In genomic region chr11:132908017-132908810, GRCh38 we compare ENCODE assay signal across 31 cellular contexts.
"Had no signal": no experiment of that assay in that cellular context is flagged by ENCODE, and none has a peak within 500 bp of the region (broad histone marks: within the 10 kb centered on the region; RNA-seq: fewer than 3 reads in every experiment).

No MANE protein-coding gene starts in this region.

- H3K27ac ChIP-seq: ascending aorta, breast epithelium, epithelial cell of prostate had no signal

- H3K27me3 Mint-ChIP-seq: activated CD4-positive, alpha-beta memory T cell treated with anti-CD3 and anti-CD28 coated beads for 36 hours; activated CD4-positive, alpha-beta T cell treated with anti-CD3 and anti-CD28 coated beads, Interleukin-2, amount 10 ng/mL, durations not matched to agents 24 days and 14 days; activated CD8-positive, alpha-beta memory T cell treated with anti-CD3 and anti-CD28 coated beads, Interleukin-2, amount 10 ng/mL, durations not matched to agents 7 days and 5 days; activated naive CD8-positive, alpha-beta T cell treated with anti-CD3 and anti-CD28 coated beads, Interleukin-2, amount 10 ng/mL, durations not matched to agents 7 days and 5 days; central memory CD8-positive, alpha-beta T cell had no signal

- H3K4me3 ChIP-seq: ascending aorta, breast epithelium had no signal

- H3K36me3 ChIP-seq: ascending aorta, breast epithelium had no signal

- H3K27ac Mint-ChIP-seq: activated CD4-positive, alpha-beta memory T cell treated with anti-CD3 and anti-CD28 coated beads for 36 hours; activated CD4-positive, alpha-beta T cell treated with anti-CD3 and anti-CD28 coated beads for 36 hours; activated CD4-positive, alpha-beta T cell treated with anti-CD3 and anti-CD28 coated beads, Interleukin-2, amount 10 ng/mL, durations not matched to agents 24 days and 14 days; activated CD8-positive, alpha-beta memory T cell treated with anti-CD3 and anti-CD28 coated beads, Interleukin-2, amount 10 ng/mL, durations not matched to agents 7 days and 5 days; activated CD8-positive, alpha-beta T cell treated with anti-CD3 and anti-CD28 coated beads, Interleukin-2, amount 10 ng/mL, durations not matched to agents 7 days and 5 days; activated naive CD4-positive, alpha-beta T cell treated with anti-CD3 and anti-CD28 coated beads for 36 hours; activated naive CD4-positive, alpha-beta T cell treated with anti-CD3 and anti-CD28 coated beads, Interleukin-2, amount 50 U/mL, for 72 hours; activated naive CD8-positive, alpha-beta T cell treated with anti-CD3 and anti-CD28 coated beads, Interleukin-2, amount 10 ng/mL, durations not matched to agents 7 days and 5 days; activated T-helper 1 cell treated with anti-CD3 and anti-CD28 coated beads, Interleukin-12 subunit alpha, Interleukin-12 subunit beta, Interleukin-2, Interleukin-4 antibody, amounts not matched to agents 30 ng/mL and 10 ng/mL and 1 ng/mL, durations not matched to agents 14 hours and 24 hours and 36 hours; activated T-helper 2 cell treated with anti-CD3 and anti-CD28 coated beads, Interferon-gamma antibody, Interleukin-2, Interleukin-4, amounts not matched to agents 10 μg/mL and 5 μg/mL and 100 μg/mL, durations not matched to agents 14 hours and 24 hours and 36 hours had no signal

- H3K9me3 Mint-ChIP-seq: activated naive CD4-positive, alpha-beta T cell treated with anti-CD3 and anti-CD28 coated beads for 36 hours; activated naive CD4-positive, alpha-beta T cell treated with anti-CD3 and anti-CD28 coated beads, Interleukin-2, amount 50 U/mL, for 72 hours; activated naive CD8-positive, alpha-beta T cell treated with anti-CD3 and anti-CD28 coated beads, Interleukin-2, amount 10 ng/mL, durations not matched to agents 7 days and 5 days; activated T-helper 1 cell treated with anti-CD3 and anti-CD28 coated beads, Interleukin-12 subunit alpha, Interleukin-12 subunit beta, Interleukin-2, Interleukin-4 antibody, amounts not matched to agents 30 ng/mL and 10 ng/mL and 1 ng/mL, durations not matched to agents 14 hours and 24 hours and 36 hours; activated T-helper 2 cell treated with anti-CD3 and anti-CD28 coated beads, Interferon-gamma antibody, Interleukin-2, Interleukin-4, amounts not matched to agents 10 μg/mL and 5 μg/mL and 100 μg/mL, durations not matched to agents 14 hours and 24 hours and 36 hours had no signal

- H3K4me3 Mint-ChIP-seq: activated CD4-positive, alpha-beta memory T cell treated with anti-CD3 and anti-CD28 coated beads for 36 hours; activated CD4-positive, alpha-beta T cell treated with anti-CD3 and anti-CD28 coated beads for 36 hours; activated CD4-positive, alpha-beta T cell treated with anti-CD3 and anti-CD28 coated beads, Interleukin-2, amount 10 ng/mL, durations not matched to agents 24 days and 14 days; activated CD8-positive, alpha-beta memory T cell treated with anti-CD3 and anti-CD28 coated beads, Interleukin-2, amount 10 ng/mL, durations not matched to agents 7 days and 5 days; activated CD8-positive, alpha-beta T cell treated with anti-CD3 and anti-CD28 coated beads, Interleukin-2, amount 10 ng/mL, durations not matched to agents 7 days and 5 days; activated naive CD4-positive, alpha-beta T cell treated with anti-CD3 and anti-CD28 coated beads for 36 hours; activated naive CD8-positive, alpha-beta T cell treated with anti-CD3 and anti-CD28 coated beads, Interleukin-2, amount 10 ng/mL, durations not matched to agents 7 days and 5 days; activated T-helper 1 cell treated with anti-CD3 and anti-CD28 coated beads, Interleukin-12 subunit alpha, Interleukin-12 subunit beta, Interleukin-2, Interleukin-4 antibody, amounts not matched to agents 30 ng/mL and 10 ng/mL and 1 ng/mL, durations not matched to agents 14 hours and 24 hours and 36 hours; brain; central memory CD8-positive, alpha-beta T cell had no signal

- H3K4me1 ChIP-seq: ascending aorta, breast epithelium had no signal

- H3K4me1 Mint-ChIP-seq: activated CD4-positive, alpha-beta T cell treated with anti-CD3 and anti-CD28 coated beads for 36 hours; activated CD4-positive, alpha-beta T cell treated with anti-CD3 and anti-CD28 coated beads, Interleukin-2, amount 10 ng/mL, durations not matched to agents 24 days and 14 days; activated CD8-positive, alpha-beta memory T cell treated with anti-CD3 and anti-CD28 coated beads, Interleukin-2, amount 10 ng/mL, durations not matched to agents 7 days and 5 days; activated naive CD8-positive, alpha-beta T cell treated with anti-CD3 and anti-CD28 coated beads, Interleukin-2, amount 10 ng/mL, durations not matched to agents 7 days and 5 days; central memory CD8-positive, alpha-beta T cell had no signal

- H3K36me3 Mint-ChIP-seq: activated CD4-positive, alpha-beta memory T cell treated with anti-CD3 and anti-CD28 coated beads for 36 hours; activated CD8-positive, alpha-beta memory T cell treated with anti-CD3 and anti-CD28 coated beads, Interleukin-2, amount 10 ng/mL, durations not matched to agents 7 days and 5 days; activated naive CD4-positive, alpha-beta T cell treated with anti-CD3 and anti-CD28 coated beads, Interleukin-2, amount 50 U/mL, for 72 hours; activated naive CD8-positive, alpha-beta T cell treated with anti-CD3 and anti-CD28 coated beads, Interleukin-2, amount 10 ng/mL, durations not matched to agents 7 days and 5 days; brain had no signal

- FAIRE-seq: colon, endometrium, endothelial cell of umbilical vein, frontal cortex had no signal

- ATAC-seq: activated CD4-positive, alpha-beta T cell treated with anti-CD3 and anti-CD28 coated beads for 36 hours; activated CD8-positive, alpha-beta memory T cell treated with anti-CD3 and anti-CD28 coated beads, Interleukin-2, amount 10 ng/mL, durations not matched to agents 7 days and 5 days; activated CD8-positive, alpha-beta T cell treated with anti-CD3 and anti-CD28 coated beads, Interleukin-2, amount 10 ng/mL, durations not matched to agents 7 days and 5 days; activated naive CD4-positive, alpha-beta T cell treated with anti-CD3 and anti-CD28 coated beads, Interleukin-2, amount 50 U/mL, for 72 hours had no signal

- DNase-seq: activated CD4-positive, alpha-beta memory T cell treated with anti-CD3 and anti-CD28 coated beads for 36 hours; activated CD4-positive, alpha-beta T cell treated with anti-CD3 and anti-CD28 coated beads for 36 hours; activated CD4-positive, alpha-beta T cell treated with anti-CD3 and anti-CD28 coated beads, Interleukin-2, amount 10 ng/mL, durations not matched to agents 24 days and 14 days; activated CD4-positive, CD25-positive, alpha-beta regulatory T cell; activated CD4-positive, CD25-positive, alpha-beta regulatory T cell treated with anti-CD3 and anti-CD28 coated beads, Interleukin-2, amount 50 U/mL, for 72 hours; activated CD8-positive, alpha-beta memory T cell treated with anti-CD3 and anti-CD28 coated beads, Interleukin-2, amount 10 ng/mL, durations not matched to agents 7 days and 5 days; activated CD8-positive, alpha-beta memory T cell treated with anti-CD3 and anti-CD28 coated beads, Interleukin-2, amount 50 U/mL, for 4 hours; activated CD8-positive, alpha-beta T cell treated with anti-CD3 and anti-CD28 coated beads, Interleukin-2, amount 10 ng/mL, durations not matched to agents 7 days and 5 days; activated effector memory CD4-positive, alpha-beta T cell treated with anti-CD3 and anti-CD28 coated beads, Interleukin-2, amount 50 U/mL, for 16 hours; activated naive CD4-positive, alpha-beta T cell treated with anti-CD3 and anti-CD28 coated beads for 36 hours; activated naive CD8-positive, alpha-beta T cell treated with anti-CD3 and anti-CD28 coated beads, Interleukin-2, amount 10 ng/mL, durations not matched to agents 7 days and 5 days; activated T-cell treated with anti-CD3 and anti-CD28 coated beads, Interleukin-2, amount 50 U/mL, for 1 hour; activated T-cell treated with anti-CD3 and anti-CD28 coated beads, Interleukin-2, amount 50 U/mL, for 48 hours; cortex of kidney; dermis blood vessel endothelial cell; effector CD8-positive, alpha-beta T cell; foreskin fibroblast; glutamatergic neuron; T-helper 2 cell had no signal

- H3K27me3 ChIP-seq: ascending aorta, breast epithelium had no signal

- H3K9me3 ChIP-seq: ascending aorta, breast epithelium had no signal
